29 cellular contexts compared by ENCODE assay signal in genomic region chr18:9156604-9157249, GRCh38. TPM values are rescaled to one million over a fixed set of nuclear protein-coding genes. Genes with fewer than 3 reads are reported as not detected.
DNase-seq lines count a peak whose midpoint lies in the region; ATAC-seq and TF ChIP-seq lines count a peak whose summit lies in the region.
"Had no signal": no experiment of that assay in that cellular context is flagged by ENCODE, and none has a peak within 500 bp of the region (broad histone marks: within the 10 kb centered on the region; RNA-seq: fewer than 3 reads in every experiment).

No MANE protein-coding gene starts in this region.

- intact Hi-C loops in activated naive CD4-positive, alpha-beta T cell treated with anti-CD3 and anti-CD28 coated beads for 36 hours (cut with micrococcal nuclease), result no loop called here
- intact Hi-C loops in PC-3 (cut with micrococcal nuclease), result loop anchor here (10.0 kb wide), 1 partner anchor 48 kb away; no protein-coding TSS in a partner anchor

- H4K20me1 ChIP-seq in KMS-11 (ENCODE audit: insufficient read depth) (peaks cover 34% of the 10 kb centered on the region), PC-3 (ENCODE audit: low read length) (peaks cover 8% of the 10 kb centered on the region; the same call in 1 of the 2 replicates)

- H3K4me3 ChIP-seq in KMS-11 (IDR thresholded peaks at IDR 0.05; ENCODE audit: insufficient read depth, low read depth, low read length) (no peak overlapping the region), PC-3 (ENCODE audit: low read length) (no peak overlapping the region)
- H3K4me3 ChIP-seq: BLaER1 treated with 17β-estradiol and CSF1 and Interleukin-3, amounts not matched to agents 10 nM and 100 nM; coronary artery; heart left ventricle; sigmoid colon; SK-N-MC; thoracic aorta; uterus had no signal

- BruUV-seq in PC-3 (replicated peaks; lab: Mats Ljungman, UMichigan), result no TSS peak

- CTCF ChIA-PET in activated naive CD4-positive, alpha-beta T cell treated with anti-CD3 and anti-CD28 coated beads for 36 hours (lab: Charles Lee), result interaction anchor here (1.2 to 1.5 kb wide), 2 partner anchors 74 to 83 kb away, joined by 3 to 4 read pairs; no protein-coding TSS in a partner anchor
- CTCF ChIA-PET in PC-3 (lab: Charles Lee), result no interaction called here

- peak; percentile 61 to 89 for ATAC-seq in activated naive CD4-positive, alpha-beta T cell treated with anti-CD3 and anti-CD28 coated beads, Interleukin-2, amount 50 U/mL, for 72 hours
- ATAC-seq in stimulated activated naive CD8-positive, alpha-beta T cell treated with anti-CD3 and anti-CD28 coated beads, Interleukin-15, Interleukin-2, amounts not matched to agents 100 U/mL and 50 U/mL, for 24 hours, result peak; percentile 68
- no peak for ATAC-seq in PC-3
- ATAC-seq: esophagus mucosa; heart left ventricle; left cardiac atrium; stimulated activated naive B cell treated with anti-CD40 and anti-IgM and Interleukin-4, amounts not matched to agents 10 μg/mL and 1 μg/mL and 100 μg/mL, for 72 hours had no signal

- DNase-seq in activated naive CD4-positive, alpha-beta T cell treated with anti-CD3 and anti-CD28 coated beads, Interleukin-2, amount 50 U/mL, for 72 hours (ENCODE audit: low spot score in 2 of 2), result no peak
- no peak for DNase-seq in activated naive CD4-positive, alpha-beta T cell treated with anti-CD3 and anti-CD28 coated beads for 36 hours
- no peak for DNase-seq in activated naive CD8-positive, alpha-beta T cell treated with anti-CD3 and anti-CD28 coated beads for 36 hours
- no peak for DNase-seq in stimulated activated naive CD8-positive, alpha-beta T cell treated with anti-CD3 and anti-CD28 coated beads, Interleukin-15, Interleukin-2, amounts not matched to agents 100 U/mL and 50 U/mL, for 24 hours
- DNase-seq in hypothalamus (lab: John Stamatoyannopoulos, UW), result no peak
- DNase-seq in PC-3, result no peak
- no peak for DNase-seq in islet precursor cell
- DNase-seq: activated CD4-positive, alpha-beta T cell treated with anti-CD3 and anti-CD28 coated beads for 48 hours; activated CD8-positive, alpha-beta memory T cell treated with anti-CD3 and anti-CD28 coated beads, Interleukin-2, amount 50 U/mL, for 4 hours; Calu3; foreskin fibroblast; heart left ventricle; left cardiac atrium; NCI-H1436 treated with DMSO at 0.1 percent for 48 hours; NCI-H2107; NCI-H446; NCI-H82; posterior cingulate gyrus; sigmoid colon; stimulated activated CD4-positive, alpha-beta T cell treated with anti-CD3 and anti-CD28 coated beads, Interleukin-4, amount 100 ng/mL, for 4 hours; stimulated activated naive B cell treated with anti-CD40 and anti-IgM and Interleukin-4, amounts not matched to agents 10 μg/mL and 1 μg/mL and 100 μg/mL, for 72 hours; uterus had no signal

- H3K27ac ChIP-seq in KMS-11 (no peak overlapping the region), PC-3 (ENCODE audit: low read length) (no peak overlapping the region)
- H3K27ac ChIP-seq: BLaER1 treated with 17β-estradiol and CSF1 and Interleukin-3, amounts not matched to agents 10 nM and 100 nM; coronary artery; heart left ventricle; sigmoid colon; SK-N-MC; thoracic aorta; uterus had no signal

- H3K9ac ChIP-seq in KMS-11, result no peak overlapping the region
- H3K9ac ChIP-seq in PC-3 (ENCODE audit: low read length), result no peak overlapping the region
- H3K9ac ChIP-seq: BLaER1 treated with 17β-estradiol and CSF1 and Interleukin-3, amounts not matched to agents 10 nM and 100 nM had no signal

- H3K4me1 Mint-ChIP-seq in activated naive CD4-positive, alpha-beta T cell treated with anti-CD3 and anti-CD28 coated beads for 36 hours (ENCODE audit: low read depth), result peaks cover 66% of the 10 kb centered on the region
- H3K4me1 Mint-ChIP-seq in activated naive CD8-positive, alpha-beta T cell treated with anti-CD3 and anti-CD28 coated beads for 36 hours, result peaks cover 56% of the 10 kb centered on the region

- peak overlapping the region; percentile 31 for H3K4me2 ChIP-seq in KMS-11
- H3K4me2 ChIP-seq in PC-3 (ENCODE audit: low read length), result no peak overlapping the region
- H3K4me2 ChIP-seq: BLaER1 treated with 17β-estradiol and CSF1 and Interleukin-3, amounts not matched to agents 10 nM and 100 nM had no signal

- POLR2A ChIA-PET in PC-3 (lab: Charles Lee; ENCODE audit: unreplicated experiment), result interaction anchor here (0.6 kb wide), 1 partner anchor 63 kb away, joined by 6 read pairs; no protein-coding TSS in a partner anchor

- H3K27me3 ChIP-seq in KMS-11 (ENCODE audit: insufficient read depth, low read depth) (no peaks in the 10 kb centered on the region), PC-3 (ENCODE audit: low read length) (no peaks in the 10 kb centered on the region)
- H3K27me3 ChIP-seq: BLaER1 treated with 17β-estradiol and CSF1 and Interleukin-3, amounts not matched to agents 10 nM and 100 nM; heart left ventricle; sigmoid colon; uterus had no signal

- no peaks in the 10 kb centered on the region for H3K9me2 ChIP-seq in PC-3 (replicated peaks; ENCODE audit: low read length)

- H2AFZ ChIP-seq in KMS-11 (ENCODE audit: low read depth), result no peak overlapping the region
- no peak overlapping the region for H2AFZ ChIP-seq in PC-3 (ENCODE audit: low read length)

- H3K4me1 ChIP-seq in KMS-11 (ENCODE audit: low read depth, poor library complexity, severe bottlenecking), result peaks cover 65% of the 10 kb centered on the region
- peaks cover 10% of the 10 kb centered on the region for H3K4me1 ChIP-seq in PC-3 (ENCODE audit: insufficient read depth, low read length)

- H3K36me3 Mint-ChIP-seq in activated naive CD4-positive, alpha-beta T cell treated with anti-CD3 and anti-CD28 coated beads, Interleukin-2, amount 50 U/mL, for 72 hours, result peaks cover 0 to 19% of the 10 kb centered on the region in 2 donors
- peaks cover 16% of the 10 kb centered on the region for H3K36me3 Mint-ChIP-seq in activated naive CD4-positive, alpha-beta T cell treated with anti-CD3 and anti-CD28 coated beads for 36 hours (ENCODE audit: low read depth)
- H3K36me3 Mint-ChIP-seq in activated naive CD8-positive, alpha-beta T cell treated with anti-CD3 and anti-CD28 coated beads for 36 hours, result peaks cover 40% of the 10 kb centered on the region

- H3K79me2 ChIP-seq in KMS-11 (ENCODE audit: insufficient read depth, low read depth) (peaks cover 99% of the 10 kb centered on the region), PC-3 (ENCODE audit: low read length) (peaks cover 84% of the 10 kb centered on the region)

- H3K36me3 ChIP-seq in KMS-11 (ENCODE audit: insufficient read depth) (no peaks in the 10 kb centered on the region), PC-3 (ENCODE audit: low read depth, low read length) (no peaks in the 10 kb centered on the region)
- H3K36me3 ChIP-seq: sigmoid colon, thoracic aorta, uterus had no signal

- H3K27ac Mint-ChIP-seq in activated naive CD4-positive, alpha-beta T cell treated with anti-CD3 and anti-CD28 coated beads, Interleukin-2, amount 50 U/mL, for 72 hours, result peak overlapping the region in 1 of 2 donors; percentile 65
- H3K27ac Mint-ChIP-seq in activated naive CD4-positive, alpha-beta T cell treated with anti-CD3 and anti-CD28 coated beads for 36 hours, result no peak overlapping the region
- H3K27ac Mint-ChIP-seq in activated naive CD8-positive, alpha-beta T cell treated with anti-CD3 and anti-CD28 coated beads for 36 hours, result peak overlapping the region; percentile 32
- H3K27ac Mint-ChIP-seq: stimulated activated naive B cell treated with anti-CD40 and anti-IgM and Interleukin-4, amounts not matched to agents 10 μg/mL and 1 μg/mL and 100 μg/mL, for 72 hours; T-helper 1 cell treated with Interleukin-12 subunit alpha and Interleukin-12 subunit beta and Interleukin-4 antibody, amounts not matched to agents 30 μg/mL and 1 μg/mL, for 36 hours had no signal

- no peaks in the 10 kb centered on the region for H3K9me3 ChIP-seq in PC-3 (ENCODE audit: low read length)
- H3K9me3 ChIP-seq: heart left ventricle, sigmoid colon, thoracic aorta, uterus had no signal

- TF ChIP-seq CTCF in KMS-11 (conservative IDR thresholded peaks at IDR 0.05; ENCODE audit: low read depth, low read length), result no peak
- TF ChIP-seq CTCF in PC-3 (conservative IDR thresholded peaks at IDR 0.05; ENCODE audit: low read depth, low read length), result no peak

- H3K27me3 Mint-ChIP-seq in activated naive CD4-positive, alpha-beta T cell treated with anti-CD3 and anti-CD28 coated beads for 36 hours (ENCODE audit: low read depth), result no peaks in the 10 kb centered on the region
- no peaks in the 10 kb centered on the region for H3K27me3 Mint-ChIP-seq in activated naive CD8-positive, alpha-beta T cell treated with anti-CD3 and anti-CD28 coated beads for 36 hours
- H3K27me3 Mint-ChIP-seq: stimulated activated naive B cell treated with anti-CD40 and anti-IgM and Interleukin-4, amounts not matched to agents 10 μg/mL and 1 μg/mL and 100 μg/mL, for 72 hours had no signal

- H3F3A ChIP-seq in PC-3 (ENCODE audit: low read length, unreplicated experiment), result no peaks in the 10 kb centered on the region

- no peak overlapping the region for H3K4me3 Mint-ChIP-seq in activated naive CD4-positive, alpha-beta T cell treated with anti-CD3 and anti-CD28 coated beads for 36 hours
- H3K4me3 Mint-ChIP-seq in activated naive CD8-positive, alpha-beta T cell treated with anti-CD3 and anti-CD28 coated beads for 36 hours, result no peak overlapping the region
- H3K4me3 Mint-ChIP-seq: stimulated activated naive B cell treated with anti-CD40 and anti-IgM and Interleukin-4, amounts not matched to agents 10 μg/mL and 1 μg/mL and 100 μg/mL, for 72 hours; T-helper 1 cell treated with Interleukin-12 subunit alpha and Interleukin-12 subunit beta and Interleukin-4 antibody, amounts not matched to agents 30 μg/mL and 1 μg/mL, for 36 hours had no signal

- H3K9me3 Mint-ChIP-seq in activated naive CD4-positive, alpha-beta T cell treated with anti-CD3 and anti-CD28 coated beads, Interleukin-2, amount 50 U/mL, for 72 hours, result no peaks in the 10 kb centered on the region
- no peaks in the 10 kb centered on the region for H3K9me3 Mint-ChIP-seq in activated naive CD4-positive, alpha-beta T cell treated with anti-CD3 and anti-CD28 coated beads for 36 hours
- peaks cover 4% of the 10 kb centered on the region for H3K9me3 Mint-ChIP-seq in activated naive CD8-positive, alpha-beta T cell treated with anti-CD3 and anti-CD28 coated beads for 36 hours
- H3K9me3 Mint-ChIP-seq: stimulated activated naive B cell treated with anti-CD40 and anti-IgM and Interleukin-4, amounts not matched to agents 10 μg/mL and 1 μg/mL and 100 μg/mL, for 72 hours had no signal

RNA-seq across cellular contexts. Expression of gene ANKRD12, which starts 20.1 kb away (rescaled TPM):
- total RNA-seq in activated naive CD4-positive, alpha-beta T cell treated with anti-CD3 and anti-CD28 coated beads, Interleukin-2, amount 50 U/mL, for 72 hours, result 10 to 100 TPM; 63.7 to 72.3 TPM
- total RNA-seq in activated naive CD4-positive, alpha-beta T cell treated with anti-CD3 and anti-CD28 coated beads for 36 hours, result 10 to 100 TPM; 37.5 to 40.0 TPM
- 10 to 100 TPM; 33.1 to 33.9 TPM for total RNA-seq in activated naive CD8-positive, alpha-beta T cell treated with anti-CD3 and anti-CD28 coated beads for 36 hours
- 14.5 and 19.1 TPM in 2 replicates for total RNA-seq in PC-3 (2014; rRNA removed)

RNA-seq across cellular contexts. Expression of gene NDUFV2, which starts 54.2 kb away (rescaled TPM):
- 100 to 1,000 TPM; 311 to 402 TPM for total RNA-seq in activated naive CD4-positive, alpha-beta T cell treated with anti-CD3 and anti-CD28 coated beads, Interleukin-2, amount 50 U/mL, for 72 hours
- total RNA-seq in activated naive CD4-positive, alpha-beta T cell treated with anti-CD3 and anti-CD28 coated beads for 36 hours, result 100 to 1,000 TPM; 290 to 303 TPM
- 100 to 1,000 TPM; 302 to 307 TPM for total RNA-seq in activated naive CD8-positive, alpha-beta T cell treated with anti-CD3 and anti-CD28 coated beads for 36 hours
- 188 and 272 TPM in 2 replicates for total RNA-seq in PC-3 (2014; rRNA removed)
